Comparison of ENCODE assay signal across 8 cellular contexts in the genomic region with DNA sequence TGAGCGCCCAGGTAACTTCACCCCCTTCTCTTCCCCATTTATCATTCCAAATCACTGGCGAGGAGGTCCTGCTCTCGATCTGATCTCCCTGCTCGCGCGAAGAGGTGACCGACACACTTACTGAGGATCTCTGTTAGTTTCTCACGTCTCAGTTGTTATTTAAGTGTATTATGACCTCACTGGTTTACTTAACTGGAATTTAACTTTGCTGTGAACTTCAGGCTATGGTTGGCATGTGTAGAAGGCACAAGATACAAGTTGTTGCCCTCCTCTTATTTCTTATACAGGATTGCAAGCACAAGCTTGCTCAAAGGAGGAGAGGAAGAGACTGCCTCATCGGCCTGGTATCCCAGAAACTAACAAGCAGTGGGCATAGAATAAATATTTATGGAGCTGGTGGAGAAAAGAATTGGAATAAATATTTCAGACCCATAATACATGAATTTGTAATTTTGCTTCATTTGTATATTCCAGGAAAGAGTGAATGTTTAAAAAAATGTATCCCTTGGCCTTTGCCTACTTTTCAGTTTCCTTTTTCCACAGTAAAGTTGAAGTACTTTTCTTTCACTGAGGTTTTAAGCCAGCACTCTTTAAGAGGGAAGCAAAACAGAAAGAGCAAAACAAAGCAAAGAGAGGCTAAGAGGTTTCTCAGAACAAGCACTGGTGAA. TPM values are rescaled to one million over a fixed set of nuclear protein-coding genes. Genes with fewer than 3 reads are reported as not detected.
DNase-seq lines count a peak whose midpoint lies in the region; ATAC-seq and TF ChIP-seq lines count a peak whose summit lies in the region.

No MANE protein-coding gene starts in this region.

- no peak for TF ChIP-seq CTCF in nephron progenitor cell (IDR thresholded peaks at IDR 0.05)

- H3K27ac Mint-ChIP-seq in T-helper 17 cell (peak overlapping the region; percentile 63), nephron progenitor cell (peak overlapping the region; percentile 88)

- H3K4me3 Mint-ChIP-seq in T-helper 17 cell = peak overlapping the region; percentile 84
- peak overlapping the region; percentile 94 for H3K4me3 Mint-ChIP-seq in nephron progenitor cell

- H3K9me3 Mint-ChIP-seq in nephron progenitor cell = no peaks in the 10 kb centered on the region

- H3K36me3 Mint-ChIP-seq in T-helper 17 cell (ENCODE audit: low read depth) (peaks cover 10% of the 10 kb centered on the region), nephron progenitor cell (ENCODE audit: low read depth) (peaks cover 18% of the 10 kb centered on the region)

- no peaks in the 10 kb centered on the region for H3K9me3 ChIP-seq in T-helper 17 cell (ENCODE audit: control insufficient read depth, low read length, poor library complexity, severe bottlenecking)

- DNase-seq in NCI-H146 treated with DMSO at 0.1 percent for 48 hours (lab: John Stamatoyannopoulos, UW; ENCODE audit: unreplicated experiment) (peak; percentile 70), NCI-H146 (lab: John Stamatoyannopoulos, UW) (no peak), T-helper 17 cell (no peak), fibroblast of peridontal ligament (ENCODE audit: extremely low read depth) (peak; percentile 81), nephron progenitor cell (no peak), DMS153 (lab: John Stamatoyannopoulos, UW) (no peak)
- DNase-seq in activated CD8-positive, alpha-beta memory T cell treated with anti-CD3 and anti-CD28 coated beads, Interleukin-2, amount 50 U/mL, for 4 hours = no peak

- H3K4me1 Mint-ChIP-seq in T-helper 17 cell (peaks cover 20% of the 10 kb centered on the region), nephron progenitor cell (peaks cover 59% of the 10 kb centered on the region)

- H3K27me3 Mint-ChIP-seq in T-helper 17 cell = peaks cover 53% of the 10 kb centered on the region
- no peaks in the 10 kb centered on the region for H3K27me3 Mint-ChIP-seq in nephron progenitor cell (ENCODE audit: low read depth, poor library complexity)

- ATAC-seq in T-helper 17 cell (no peak), HG03469 (IDR thresholded peaks at IDR 0.05; ENCODE audit: unreplicated experiment) (no peak)

RNA-seq across cellular contexts. Expression of a gene that starts 1.3 kb away (rescaled TPM):
- total RNA-seq in T-helper 17 cell = 1 to 10 TPM; 2.1 to 4.9 TPM

Comparison
In these comparisons a context has a peak if more than half of its experiments do, and no peak if none do; other contexts are left out.
1. DNase-seq: peak in NCI-H146 treated with DMSO at 0.1 percent for 48 hours (single experiment) and fibroblast of peridontal ligament (single experiment); none in NCI-H146 (single experiment), T-helper 17 cell (0 of 3), nephron progenitor cell (single experiment), activated CD8-positive, alpha-beta memory T cell treated with anti-CD3 and anti-CD28 coated beads, Interleukin-2, amount 50 U/mL, for 4 hours (single experiment) and DMS153 (single experiment).